ENCODE assay signal across 8 cellular contexts in the genomic region with DNA sequence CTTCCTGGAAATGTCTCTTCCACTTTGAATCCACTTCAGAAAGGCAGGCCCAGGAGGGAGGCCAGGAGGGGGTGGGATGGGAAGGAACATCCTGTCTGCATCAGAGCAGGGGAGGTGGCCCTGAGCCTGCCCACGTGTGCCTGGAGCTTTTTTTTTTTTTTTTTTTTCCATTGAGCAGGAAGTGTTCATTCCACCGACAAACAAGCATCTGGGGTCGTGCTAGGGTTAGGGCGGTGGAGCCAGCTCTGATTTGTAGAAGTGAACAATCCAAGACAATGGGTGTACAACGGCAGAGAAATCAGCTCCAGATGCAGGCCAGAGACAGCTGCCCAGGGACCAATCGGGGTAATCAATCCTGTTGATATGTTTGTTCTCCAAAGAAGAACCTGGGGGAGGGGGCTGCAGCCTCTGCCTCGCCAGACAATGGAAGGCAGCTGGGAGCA.
DNase-seq lines count a peak whose midpoint lies in the region; TF ChIP-seq lines count a peak whose summit lies in the region.

No MANE protein-coding gene starts in this region.

- no peaks in the 10 kb centered on the region for H3K36me3 Mint-ChIP-seq in chondrocyte (ENCODE audit: low read depth)
- H3K36me3 Mint-ChIP-seq in CD8-positive, alpha-beta memory T cell, result peaks cover 0 to 4% (median 0%) of the 10 kb centered on the region in 3 donors

- DNase-seq in chondrocyte (ENCODE audit: low spot score) (no peak), lung microvascular endothelial cell (ENCODE audit: low read depth in 2 of 2) (peak; percentile 87 to 89), KG1 (lab: John Stamatoyannopoulos, UW) (no peak), OCI-M1 (lab: John Stamatoyannopoulos, UW) (no peak)
- DNase-seq in CD8-positive, alpha-beta memory T cell, result no peak
- no peak for DNase-seq in central memory CD4-positive, alpha-beta T cell

- H3K27me3 Mint-ChIP-seq in chondrocyte (ENCODE audit: low read depth), result no peaks in the 10 kb centered on the region
- H3K27me3 Mint-ChIP-seq in CD8-positive, alpha-beta memory T cell, result no peaks in the 10 kb centered on the region

- H3K27ac ChIP-seq in C4-2B, result peak overlapping the region; percentile 93
- peak overlapping the region; percentile 20 for H3K27ac ChIP-seq in KOPT-K1 (ENCODE audit: low read depth, low read length, poor library complexity, severe bottlenecking)
- H3K27ac ChIP-seq in CD8-positive, alpha-beta memory T cell (ENCODE audit: low read depth, low read length), result no peak overlapping the region

- no peak for TF ChIP-seq CTCF in C4-2B (conservative IDR thresholded peaks at IDR 0.05)
- TF ChIP-seq CTCF in chondrocyte (IDR thresholded peaks at IDR 0.05), result no peak

- H3K4me3 Mint-ChIP-seq in chondrocyte (ENCODE audit: unreplicated experiment), result no peak overlapping the region
- H3K4me3 Mint-ChIP-seq in CD8-positive, alpha-beta memory T cell, result peak overlapping the region in 1 of 7 donors; percentile 13

- H3K27ac Mint-ChIP-seq in chondrocyte (ENCODE audit: unreplicated experiment), result peak overlapping the region; percentile 69
- peak overlapping the region in 4 of 8 donors; percentile 12 to 85 (median 37) for H3K27ac Mint-ChIP-seq in CD8-positive, alpha-beta memory T cell

- no peaks in the 10 kb centered on the region for H3K9me3 Mint-ChIP-seq in chondrocyte (ENCODE audit: low read depth)
- H3K9me3 Mint-ChIP-seq in CD8-positive, alpha-beta memory T cell, result no peaks in the 10 kb centered on the region

- H3K4me1 ChIP-seq in CD8-positive, alpha-beta memory T cell (ENCODE audit: insufficient read depth, low read length), result peaks cover 50% of the 10 kb centered on the region

- no peaks in the 10 kb centered on the region for H3K9me3 ChIP-seq in KOPT-K1 (ENCODE audit: insufficient read depth, low read length, poor library complexity, severe bottlenecking)
- H3K9me3 ChIP-seq in CD8-positive, alpha-beta memory T cell (ENCODE audit: low read length), result no peaks in the 10 kb centered on the region

- H3K4me1 Mint-ChIP-seq in chondrocyte (ENCODE audit: low read depth), result peaks cover 10% of the 10 kb centered on the region
- peaks cover 60 to 69% (median 64%) of the 10 kb centered on the region in 3 donors for H3K4me1 Mint-ChIP-seq in CD8-positive, alpha-beta memory T cell

- POLR2A ChIA-PET in CD8-positive, alpha-beta memory T cell (lab: Charles Lee), result no interaction called here

- H3K36me3 ChIP-seq in KOPT-K1 (ENCODE audit: insufficient read depth, low read length), result peaks cover 20% of the 10 kb centered on the region
- H3K36me3 ChIP-seq in CD8-positive, alpha-beta memory T cell (ENCODE audit: insufficient read depth, low read length), result no peaks in the 10 kb centered on the region

- CTCF ChIA-PET in CD8-positive, alpha-beta memory T cell (lab: Charles Lee), result interaction anchor here (0.6 to 0.7 kb wide), 2 partner anchors 22 to 192 kb away, joined by 3 read pairs; no protein-coding TSS in a partner anchor

- H3K27me3 ChIP-seq in CD8-positive, alpha-beta memory T cell (ENCODE audit: insufficient read depth, low read length, poor library complexity, severe bottlenecking), result no peaks in the 10 kb centered on the region

- no peak overlapping the region for H3K4me3 ChIP-seq in CD8-positive, alpha-beta memory T cell (ENCODE audit: low read length)

Comparison
In these comparisons a context has a peak if more than half of its experiments do, and no peak if none do; other contexts are left out.
1. DNase-seq: peak in lung microvascular endothelial cell (2 of 2); none in chondrocyte (single experiment), KG1 (single experiment), CD8-positive, alpha-beta memory T cell (0 of 5), OCI-M1 (single experiment) and central memory CD4-positive, alpha-beta T cell (single experiment).